22 cellular contexts compared by ENCODE assay signal in the genomic region with DNA sequence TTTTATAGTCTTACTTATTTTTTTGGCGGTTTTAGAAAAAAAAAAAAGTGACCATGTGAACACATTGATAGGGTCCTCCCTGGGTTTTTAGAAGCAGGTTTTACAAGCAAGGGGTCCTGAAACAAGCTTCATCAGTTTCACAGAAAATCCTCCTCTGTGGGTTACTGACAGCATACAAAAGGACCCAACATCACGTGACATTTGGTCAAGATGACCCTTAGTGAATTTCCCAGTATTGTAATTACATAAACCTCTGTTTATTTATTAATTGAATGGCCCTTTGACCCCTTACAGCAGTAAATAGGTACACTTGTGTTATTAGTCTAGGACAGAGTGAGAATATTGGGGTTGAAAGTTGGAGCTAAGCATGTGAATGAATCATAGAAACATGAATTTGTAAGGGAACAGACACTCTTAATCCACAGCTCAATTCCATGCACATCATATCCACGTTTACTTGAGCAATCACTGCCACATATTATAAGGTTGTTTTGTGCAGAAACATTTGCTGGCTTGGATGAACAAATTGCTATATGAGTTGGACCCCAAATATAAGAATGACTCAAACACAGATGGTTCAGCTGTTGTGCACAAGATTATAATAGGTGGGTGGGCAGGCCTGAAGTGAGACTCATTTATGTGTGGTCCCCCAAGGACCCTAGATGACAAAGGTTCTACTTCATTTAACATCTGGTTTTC.
"Had no signal": no experiment of that assay in that cellular context is flagged by ENCODE, and none has a peak within 500 bp of the region (broad histone marks: within the 10 kb centered on the region; RNA-seq: fewer than 3 reads in every experiment).

No MANE protein-coding gene starts in this region.

- DNase-seq: KBM-7, MM.1S, NCI-H1092 treated with DMSO at 0.1 percent for 48 hours, NCI-H1436, NCI-H187, NCI-H2029, NCI-H2081 treated with DMSO at 0.1 percent for 48 hours, NCI-H2171, NCI-H226, NCI-H446, NCI-H510A, NCI-H524 treated with DMSO at 0.1 percent for 48 hours, NCI-H69, NCI-H774, Right ventricle myocardium superior, RPMI8226, SIG-M5, SW 1271 had no signal

- H3K4me1 Mint-ChIP-seq: IgD-negative memory B cell had no signal

- H3K27ac Mint-ChIP-seq: IgD-negative memory B cell had no signal

- H3K27me3 Mint-ChIP-seq: IgD-negative memory B cell had no signal

- H3K9me3 ChIP-seq: SJSA1 had no signal

- H3K27me3 ChIP-seq: SJSA1 had no signal

- H3K4me3 Mint-ChIP-seq: IgD-negative memory B cell had no signal

- H3K36me3 Mint-ChIP-seq: IgD-negative memory B cell had no signal

- FAIRE-seq: RCC 7860 had no signal

- H3K4me1 ChIP-seq: SJSA1 had no signal

- H3K36me3 ChIP-seq: SJSA1 had no signal

- H3K4me3 ChIP-seq: SJSA1, SK-N-MC had no signal

- H3K27ac ChIP-seq: SJSA1, SK-N-MC had no signal
